In genomic region chr11:108819957-108820356, GRCh38 we compare ENCODE assay signal across 18 cellular contexts.
DNase-seq lines count a peak whose midpoint lies in the region; ATAC-seq and TF ChIP-seq lines count a peak whose summit lies in the region.
"Had no signal": no experiment of that assay in that cellular context is flagged by ENCODE, and none has a peak within 500 bp of the region (broad histone marks: within the 10 kb centered on the region; RNA-seq: fewer than 3 reads in every experiment).

No MANE protein-coding gene starts in this region.

- no peak for ATAC-seq in lower lobe of right lung
- ATAC-seq: CD8-positive, alpha-beta T cell had no signal

- H3K9me2 ChIP-seq in neural cell (ENCODE audit: insufficient read depth, low read length): no peaks in the 10 kb centered on the region

- TF ChIP-seq EP300 in neural cell (conservative IDR thresholded peaks at IDR 0.05; ENCODE audit: poor library complexity, severe bottlenecking): no peak

- no peaks in the 10 kb centered on the region for H3K9me3 ChIP-seq in neural cell (ENCODE audit: low read length)
- H3K9me3 ChIP-seq in lower lobe of right lung: no peaks in the 10 kb centered on the region

- no peak overlapping the region for H3K27ac ChIP-seq in neural cell (ENCODE audit: low read length)
- no peak overlapping the region for H3K27ac ChIP-seq in lower lobe of right lung

- DNase-seq in NCI-H82 (lab: John Stamatoyannopoulos, UW): peak; percentile 2
- DNase-seq in NCI-H82 treated with DMSO at 0.1 percent for 48 hours (lab: John Stamatoyannopoulos, UW; ENCODE audit: unreplicated experiment): no peak
- DNase-seq in NB4 (ENCODE audit: low read depth): peak; percentile 23
- peak; percentile 57 for DNase-seq in NOMO-1 treated with DMSO at 0.1 percent for 48 hours (lab: John Stamatoyannopoulos, UW; ENCODE audit: unreplicated experiment)
- no peak for DNase-seq in NCI-H2081 (lab: John Stamatoyannopoulos, UW)
- no peak for DNase-seq in A172 (ENCODE audit: low spot score)
- no peak for DNase-seq in lower lobe of right lung
- DNase-seq: 8988T; ACHN; CD8-positive, alpha-beta T cell; COR-L47; DMS153; DMS79 treated with DMSO at 0.1 percent for 48 hours; EL; GDM1; GOT3; H9 had no signal

- TF ChIP-seq RAD21 in neural cell (conservative IDR thresholded peaks at IDR 0.05): no peak

- TF ChIP-seq CTCF in NB4 (IDR thresholded peaks at IDR 0.05; ENCODE audit: low read depth, low read length): no peak
- no peak for TF ChIP-seq CTCF in neural cell (IDR thresholded peaks at IDR 0.05; ENCODE audit: poor library complexity, severe bottlenecking)
- no peak for TF ChIP-seq CTCF in lower lobe of right lung (IDR thresholded peaks at IDR 0.05)

- no peak overlapping the region for H3K4me2 ChIP-seq in neural cell (ENCODE audit: low read length)

- TF ChIP-seq POLR2A in NB4 (IDR thresholded peaks at IDR 0.05; ENCODE audit: extremely low read depth, insufficient read length): no peak

- no peaks in the 10 kb centered on the region for H4K20me1 ChIP-seq in neural cell (ENCODE audit: insufficient read depth)

- H3K9ac ChIP-seq in neural cell (ENCODE audit: low read length): no peak overlapping the region

- H2AFZ ChIP-seq in neural cell (ENCODE audit: low read depth, low read length): no peak overlapping the region

- H3K4me3 ChIP-seq in NB4 (ENCODE audit: low read depth, low read length) (no peak overlapping the region), neural cell (ENCODE audit: low read length) (no peak overlapping the region), lower lobe of right lung (no peak overlapping the region)

- intact Hi-C loops in lower lobe of right lung (cut with DNase I): no loop called here

- H3F3A ChIP-seq in neural cell (ENCODE audit: insufficient read depth, low read length, poor library complexity, severe bottlenecking): no peaks in the 10 kb centered on the region

- H3K36me3 ChIP-seq in neural cell (ENCODE audit: insufficient read depth, low read length) (no peaks in the 10 kb centered on the region), lower lobe of right lung (no peaks in the 10 kb centered on the region)

- no peaks in the 10 kb centered on the region for H3K4me1 ChIP-seq in lower lobe of right lung

- H3K79me2 ChIP-seq in neural cell (replicated peaks; ENCODE audit: insufficient read depth, low read length): no peaks in the 10 kb centered on the region

- no peaks in the 10 kb centered on the region for H3K27me3 ChIP-seq in neural cell (ENCODE audit: insufficient read depth, low read depth, low read length)
- H3K27me3 ChIP-seq in lower lobe of right lung (ENCODE audit: low read depth): no peaks in the 10 kb centered on the region

TF ChIP-seq in neural cell, 6 proteins besides CTCF, POLR2A, EP300 and RAD21:
- TF ChIP-seq EZH2 (IDR thresholded peaks at IDR 0.05; ENCODE audit: borderline replicate concordance, insufficient read depth, low read length, poor library complexity, severe bottlenecking) (no peak), REST (IDR thresholded peaks at IDR 0.05; ENCODE audit: borderline replicate concordance) (peak; percentile 59)

Comparison
In these comparisons a context has a peak if more than half of its experiments do, and no peak if none do; other contexts are left out.
1. DNase-seq: peak in NCI-H82 (single experiment), NB4 (single experiment) and NOMO-1 treated with DMSO at 0.1 percent for 48 hours (single experiment); none in NCI-H82 treated with DMSO at 0.1 percent for 48 hours (single experiment), NCI-H2081 (0 of 2), A172 (single experiment) and lower lobe of right lung (single experiment).